In genomic region chr1:2205191-2205952, GRCh38 we compare ENCODE assay signal across 7 cellular contexts. TPM values are rescaled to one million over a fixed set of nuclear protein-coding genes. Genes with fewer than 3 reads are reported as not detected.
DNase-seq lines count a peak whose midpoint lies in the region; ATAC-seq and TF ChIP-seq lines count a peak whose summit lies in the region.

No MANE protein-coding gene starts in this region.

- peak overlapping the region; percentile 61 for H3K4me3 ChIP-seq in coronary artery
- peak overlapping the region in 2 of 3 donors; percentile 17 to 53 for H3K4me3 ChIP-seq in liver (ENCODE audit: low read depth in 1 of 3, low read length in 3 of 3)

- H3K27ac ChIP-seq in coronary artery (peak overlapping the region; percentile 94 to 99), liver (ENCODE audit: low read depth in 1 of 2, low read length in 2 of 2) (peak overlapping the region; percentile 49 to 80)

- H3K27me3 ChIP-seq in liver (ENCODE audit: control insufficient read depth in 4 of 4, insufficient read depth in 4 of 4, low read length in 3 of 4): no peaks in the 10 kb centered on the region

- peak; percentile 35 for TF ChIP-seq POLR2A in GM18505 (IDR thresholded peaks at IDR 0.05; ENCODE audit: borderline replicate concordance, extremely low read depth, insufficient read depth, insufficient read length)

- no peak overlapping the region for H3K9ac ChIP-seq in liver (ENCODE audit: low read depth in 1 of 2, low read length in 2 of 2)

- WGBS in liver: 15% methylated on average over 84 of the region's 84 CpGs

- DNase-seq in NCI-H2029 treated with DMSO at 0.1 percent for 48 hours (lab: John Stamatoyannopoulos, UW): peak; percentile 29
- DNase-seq in activated CD4-positive, alpha-beta T cell treated with anti-CD3 and anti-CD28 coated beads for 48 hours: peak; percentile 92
- DNase-seq in coronary artery (ENCODE audit: low spot score): peak; percentile 97
- DNase-seq in stimulated activated CD4-positive, alpha-beta T cell treated with anti-CD3 and anti-CD28 coated beads, TNF-alpha, amount 100 ng/mL, for 1 hour (ENCODE audit: low read depth in 3 of 3, low spot score in 1 of 3): peak; percentile 89 to 95 (median 92)

- TF ChIP-seq CTCF in coronary artery (IDR thresholded peaks at IDR 0.05): no peak
- no peak for TF ChIP-seq CTCF in liver (IDR thresholded peaks at IDR 0.05; ENCODE audit: low read depth, low read length, missing input control)

- no peaks in the 10 kb centered on the region for H3K9me3 ChIP-seq in liver (ENCODE audit: control insufficient read depth in 4 of 4, low read length in 3 of 4)

- TF ChIP-seq RAD21 in liver (IDR thresholded peaks at IDR 0.05): peak in 1 of 2 donors; percentile 42

- H3K36me3 ChIP-seq in liver (ENCODE audit: control insufficient read depth in 4 of 4, insufficient read depth in 3 of 4, low read depth in 1 of 4, low read length in 3 of 4): no peaks in the 10 kb centered on the region

- H3K4me1 ChIP-seq in liver (ENCODE audit: control insufficient read depth in 4 of 4, insufficient read depth in 4 of 4, low read length in 3 of 4): peaks cover 21 to 50% (median 36%) of the 10 kb centered on the region in 4 donors

- ATAC-seq in GM18505 (IDR thresholded peaks at IDR 0.05; ENCODE audit: unreplicated experiment): peak; percentile 71
- peak; percentile 66 for ATAC-seq in HG02678 (IDR thresholded peaks at IDR 0.05; ENCODE audit: unreplicated experiment)

TF ChIP-seq in liver, 16 proteins besides CTCF, POLR2A, EP300 and RAD21:
- TF ChIP-seq SP1 (IDR thresholded peaks at IDR 0.05) (peak; percentile 37), RXRA (IDR thresholded peaks at IDR 0.05) (no peak)

RNA-seq across cellular contexts. Expression of gene FAAP20, which starts 10.8 kb away (rescaled TPM):
- 10 to 100 TPM in 1 of 2 donors, 1 to 10 TPM in 1; 5.6 to 11.9 TPM for total RNA-seq in liver
- 10 to 100 TPM; 19.6 to 31.5 TPM for polyA plus RNA-seq in liver

RNA-seq across cellular contexts. Expression of gene SKI, which starts 22.7 kb away (rescaled TPM):
- 10 to 100 TPM; 18.9 to 21.3 TPM for total RNA-seq in liver
- 10 to 100 TPM in 1 of 2 donors, 1 to 10 TPM in 1; 3.2 to 20.1 TPM for polyA plus RNA-seq in liver

Comparison
In these comparisons a context has a peak if more than half of its experiments do, and no peak if none do; other contexts are left out.
1. Peak in every context shown above with its lines: DNase-seq, ATAC-seq, H3K4me3 ChIP-seq and H3K27ac ChIP-seq.
2. DNase-seq: peak in every context shown above with its lines; median percentile 97 in coronary artery; 92 in activated CD4-positive, alpha-beta T cell treated with anti-CD3 and anti-CD28 coated beads for 48 hours; 92 in stimulated activated CD4-positive, alpha-beta T cell treated with anti-CD3 and anti-CD28 coated beads, TNF-alpha, amount 100 ng/mL, for 1 hour; 29 in NCI-H2029 treated with DMSO at 0.1 percent for 48 hours.